16 cellular contexts compared by ENCODE assay signal in the genomic region with DNA sequence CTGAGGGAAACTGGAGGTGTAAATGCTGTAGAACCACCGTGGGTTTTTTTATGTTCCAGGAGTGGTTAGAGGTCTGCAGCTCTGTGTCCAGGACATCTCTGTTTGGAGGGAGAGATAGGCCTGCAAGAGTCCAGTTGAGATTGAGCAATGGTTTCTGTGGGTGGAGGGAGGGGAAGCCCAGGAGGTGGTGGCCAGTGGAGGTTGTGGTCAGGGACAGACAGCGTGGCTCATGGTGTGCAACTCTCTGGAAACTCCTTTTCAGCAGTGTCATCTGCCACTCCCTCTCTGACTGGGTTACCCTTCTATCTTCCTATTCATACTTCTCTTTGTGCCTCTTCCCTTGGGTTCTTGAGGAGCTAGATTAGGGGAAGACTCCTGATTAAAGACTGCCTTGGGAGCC. TPM values are rescaled to one million over a fixed set of nuclear protein-coding genes. Genes with fewer than 3 reads are reported as not detected.
DNase-seq lines count a peak whose midpoint lies in the region; ATAC-seq, FAIRE-seq and TF ChIP-seq lines count a peak whose summit lies in the region.
"Had no signal": no experiment of that assay in that cellular context is flagged by ENCODE, and none has a peak within 500 bp of the region (broad histone marks: within the 10 kb centered on the region; RNA-seq: fewer than 3 reads in every experiment).

No MANE protein-coding gene starts in this region.

- TF ChIP-seq EP300 in HepG2 (IDR thresholded peaks at IDR 0.05; ENCODE audit: low read depth in 2 of 2, low read length in 2 of 2) (no peak), HepG2 (CRISPR knock-in tag; IDR thresholded peaks at IDR 0.05; ENCODE audit: borderline replicate concordance) (no peak)

- no peak overlapping the region for H2AFZ ChIP-seq in HepG2 (ENCODE audit: low read length)

- TF ChIP-seq RAD21 in HepG2 (CRISPR knock-in tag; IDR thresholded peaks at IDR 0.05), result no peak

- H3K27me3 Mint-ChIP-seq in activated T-helper 2 cell treated with anti-CD3 and anti-CD28 coated beads, Interferon-gamma antibody, Interleukin-2, Interleukin-4, amounts not matched to agents 10 μg/mL and 5 μg/mL and 100 μg/mL, durations not matched to agents 14 hours and 24 hours and 36 hours (ENCODE audit: low read depth), result peaks cover 7% of the 10 kb centered on the region

- H3K36me3 ChIP-seq in right lobe of liver, result no peaks in the 10 kb centered on the region
- H3K36me3 ChIP-seq in HepG2 (replicated peaks in 1 of 2; ENCODE audit: control insufficient read depth in 1 of 2, insufficient read depth in 2 of 2, low read length in 2 of 2), result no peaks in the 10 kb centered on the region
- H3K36me3 ChIP-seq: adrenal gland, BE2C had no signal

- peak overlapping the region; percentile 24 for H3K4me3 Mint-ChIP-seq in activated T-helper 2 cell treated with anti-CD3 and anti-CD28 coated beads, Interferon-gamma antibody, Interleukin-2, Interleukin-4, amounts not matched to agents 10 μg/mL and 5 μg/mL and 100 μg/mL, durations not matched to agents 14 hours and 24 hours and 36 hours (ENCODE audit: low read depth)
- H3K4me3 Mint-ChIP-seq: dendritic cell treated with granulocyte-macrophage colony-stimulating factor and Interleukin-4, amounts not matched to agents 40 ng/mL and 50 ng/mL, for 4 days had no signal

- in situ Hi-C loops in HepG2 (cut with HindIII; ENCODE audit: extremely low pct_ligation_motif_present, low pct_unique_long_range_greater_than_20kb), result no loop called here

- TF ChIP-seq CTCF in right lobe of liver (IDR thresholded peaks at IDR 0.05), result no peak
- no peak for TF ChIP-seq CTCF in HepG2 (CRISPR knock-in tag; IDR thresholded peaks at IDR 0.05)

- H4K20me1 ChIP-seq in HepG2 (ENCODE audit: insufficient read depth, low read length), result no peaks in the 10 kb centered on the region

- CTCF ChIA-PET in HepG2 (lab: Yijun Ruan, JAX; ENCODE audit: low intra/inter-chr PET ratio, low total read pairs), result no interaction called here

- H3K9me3 Mint-ChIP-seq in activated T-helper 2 cell treated with anti-CD3 and anti-CD28 coated beads, Interferon-gamma antibody, Interleukin-2, Interleukin-4, amounts not matched to agents 10 μg/mL and 5 μg/mL and 100 μg/mL, durations not matched to agents 14 hours and 24 hours and 36 hours, result peaks cover 3% of the 10 kb centered on the region
- H3K9me3 Mint-ChIP-seq: dendritic cell treated with granulocyte-macrophage colony-stimulating factor and Interleukin-4, amounts not matched to agents 40 ng/mL and 50 ng/mL, for 4 days had no signal

- no peak overlapping the region for H3K9ac ChIP-seq in HepG2 (ENCODE audit: insufficient read depth, low read depth, low read length)

- ATAC-seq in right lobe of liver (peak; percentile 27 to 70 (median 55)), HepG2 (no peak), HG02840 (IDR thresholded peaks at IDR 0.05; ENCODE audit: low FRiP score, unreplicated experiment) (no peak)

- H3K36me3 Mint-ChIP-seq in activated T-helper 2 cell treated with anti-CD3 and anti-CD28 coated beads, Interferon-gamma antibody, Interleukin-2, Interleukin-4, amounts not matched to agents 10 μg/mL and 5 μg/mL and 100 μg/mL, durations not matched to agents 14 hours and 24 hours and 36 hours (ENCODE audit: low read depth), result peaks cover 8% of the 10 kb centered on the region

- H3K27ac Mint-ChIP-seq in activated T-helper 2 cell treated with anti-CD3 and anti-CD28 coated beads, Interferon-gamma antibody, Interleukin-2, Interleukin-4, amounts not matched to agents 10 μg/mL and 5 μg/mL and 100 μg/mL, durations not matched to agents 14 hours and 24 hours and 36 hours, result peak overlapping the region; percentile 70
- H3K27ac Mint-ChIP-seq: dendritic cell treated with granulocyte-macrophage colony-stimulating factor and Interleukin-4, amounts not matched to agents 40 ng/mL and 50 ng/mL, for 4 days had no signal

- FAIRE-seq in HepG2 (lab: Jason Lieb, UNC), result no peak
- FAIRE-seq: GM18507 had no signal

- no peak overlapping the region for H3K4me3 ChIP-seq in right lobe of liver
- H3K4me3 ChIP-seq in HepG2 (replicated peaks in 1 of 3; ENCODE audit: insufficient read depth in 1 of 3, low read depth in 2 of 3, low read length in 3 of 3), result no peak overlapping the region
- H3K4me3 ChIP-seq: adrenal gland had no signal

- H3K27ac ChIP-seq in right lobe of liver, result no peak overlapping the region
- H3K27ac ChIP-seq in HepG2 (ENCODE audit: extremely low read length, insufficient read depth, low read length), result no peak overlapping the region
- H3K27ac ChIP-seq: adrenal gland had no signal

- H3K4me1 ChIP-seq in right lobe of liver (no peaks in the 10 kb centered on the region), HepG2 (ENCODE audit: insufficient read depth, low read length) (no peaks in the 10 kb centered on the region)
- H3K4me1 ChIP-seq: adrenal gland, BE2C had no signal

- H3K79me2 ChIP-seq in HepG2 (ENCODE audit: insufficient read depth, low read length), result no peaks in the 10 kb centered on the region

- intact Hi-C loops in right lobe of liver (cut with DNase I) (no loop called here), HepG2 (cut with micrococcal nuclease; ENCODE audit: unreplicated experiment) (no loop called here)
- intact Hi-C loops in activated T-helper 2 cell treated with anti-CD3 and anti-CD28 coated beads, Interferon-gamma antibody, Interleukin-2, Interleukin-4, amounts not matched to agents 10 μg/mL and 5 μg/mL and 100 μg/mL, durations not matched to agents 14 hours and 24 hours and 36 hours (cut with micrococcal nuclease), result loop anchor here (1.0 to 2.0 kb wide), 2 partner anchors 36 to 75 kb away; a partner anchor contains a TSS

- H3K4me2 ChIP-seq in HepG2 (ENCODE audit: low read depth, low read length), result no peak overlapping the region

- POLR2A ChIA-PET in HepG2 (lab: Yijun Ruan, JAX), result no interaction called here

- peaks cover 48% of the 10 kb centered on the region for H3K4me1 Mint-ChIP-seq in activated T-helper 2 cell treated with anti-CD3 and anti-CD28 coated beads, Interferon-gamma antibody, Interleukin-2, Interleukin-4, amounts not matched to agents 10 μg/mL and 5 μg/mL and 100 μg/mL, durations not matched to agents 14 hours and 24 hours and 36 hours (ENCODE audit: low read depth)

- TF ChIP-seq POLR2A in right lobe of liver (IDR thresholded peaks at IDR 0.05) (no peak), HepG2 (IDR thresholded peaks at IDR 0.05; ENCODE audit: insufficient read depth in 1 of 2, low read depth in 2 of 2, low read length in 2 of 2) (no peak)

- WGBS in right lobe of liver (ENCODE audit: insufficient coverage, low coverage, low lambda C conversion rate, missing lambda C conversion rate), result 86% methylated on average over 1 of the region's 2 CpGs
- 0% methylated on average over 2 of the region's 2 CpGs for WGBS in HepG2 (ENCODE audit: low lambda C conversion rate)

- no TSS peak for BruUV-seq in HepG2 (replicated peaks; lab: Mats Ljungman, UMichigan)

- DNase-seq in right lobe of liver (no peak), HepG2 (ENCODE audit: low spot score) (no peak), medulla oblongata (ENCODE audit: extremely low spot score) (peak; percentile 58), HT-29 (ENCODE audit: low spot score) (no peak), NCI-H1105 (lab: John Stamatoyannopoulos, UW) (no peak), UCSD-AML1 (lab: John Stamatoyannopoulos, UW; ENCODE audit: unreplicated experiment) (no peak)
- DNase-seq in activated T-helper 2 cell treated with anti-CD3 and anti-CD28 coated beads, Interferon-gamma antibody, Interleukin-2, Interleukin-4, amounts not matched to agents 10 μg/mL and 5 μg/mL and 100 μg/mL, durations not matched to agents 14 hours and 24 hours and 36 hours (ENCODE audit: low spot score), result no peak
- DNase-seq: activated CD8-positive, alpha-beta memory T cell treated with anti-CD3 and anti-CD28 coated beads, Interleukin-2, amount 50 U/mL, for 48 hours; adrenal gland; BE2C; midbrain; MM.1S; NCI-H446 treated with DMSO at 0.1 percent for 48 hours had no signal

- H3K27me3 ChIP-seq in right lobe of liver, result no peaks in the 10 kb centered on the region
- peaks cover 3 to 16% of the 10 kb centered on the region in 2 experiments; a peak in 3 of 5 replicates for H3K27me3 ChIP-seq in HepG2 (ENCODE audit: control insufficient read depth in 1 of 2, insufficient read depth in 2 of 2, low read length in 2 of 2)
- H3K27me3 ChIP-seq: adrenal gland, BE2C had no signal

- H3K9me3 ChIP-seq in right lobe of liver (no peaks in the 10 kb centered on the region), HepG2 (ENCODE audit: low read length) (no peaks in the 10 kb centered on the region)
- H3K9me3 ChIP-seq: adrenal gland, BE2C had no signal

RNA-seq across cellular contexts. Expression of a gene that starts 9.6 kb away (rescaled TPM):
- total RNA-seq in right lobe of liver, result under 1 TPM in 3 of 6 experiments, not detected in 3; 0.02 to 0.06 (median 0.04) TPM
- total RNA-seq in HepG2 (2016; rRNA removed; fragmentation: Illumina TruSeq; extraction: Trizol), result not detected in 2 replicates
- total RNA-seq in HepG2 (2016; cell fraction: cytosol; rRNA removed; fragmentation: Illumina TruSeq; extraction: Trizol; ENCODE audit: low read depth), result not detected in 2 replicates
- not detected in 2 replicates for total RNA-seq in HepG2 (2016; cell fraction: insoluble cytoplasmic fraction; rRNA removed; fragmentation: Illumina TruSeq; extraction: Trizol)
- not detected in 2 replicates for total RNA-seq in HepG2 (2016; cell fraction: membrane; rRNA removed; fragmentation: Illumina TruSeq; extraction: Trizol)
- total RNA-seq in HepG2 (2016; cell fraction: nucleus; rRNA removed; fragmentation: Illumina TruSeq; extraction: Trizol), result not detected in 2 replicates
- polyA plus RNA-seq in HepG2 (2011; rRNA removed), result not detected in 2 replicates
- polyA plus RNA-seq in HepG2 (2011; cell fraction: cytosol; rRNA removed), result not detected in 2 replicates
- not detected in 2 replicates for polyA plus RNA-seq in HepG2 (2011; cell fraction: nucleus; rRNA removed)
- polyA plus RNA-seq in HepG2 (2012), result not detected in 2 replicates
- polyA plus RNA-seq in HepG2 (2016; cell fraction: cytosol; fragmentation: Illumina TruSeq; extraction: Trizol; ENCODE audit: low read depth), result not detected in 2 replicates
- not detected in 2 replicates for polyA plus RNA-seq in HepG2 (2016; cell fraction: insoluble cytoplasmic fraction; fragmentation: Illumina TruSeq; extraction: Trizol; ENCODE audit: low read depth)
- not detected in 2 replicates for polyA plus RNA-seq in HepG2 (2016; cell fraction: membrane; fragmentation: Illumina TruSeq; extraction: Trizol; ENCODE audit: low read depth)
- not detected in 2 replicates for polyA plus RNA-seq in HepG2 (2016; cell fraction: nucleus; fragmentation: Illumina TruSeq; extraction: Trizol; ENCODE audit: insufficient read depth, low read depth)
- 0.05 TPM in 1 of 2 replicates, not detected in the other for polyA minus RNA-seq in HepG2 (2011; rRNA and poly(A)+ RNA removed; ENCODE audit: low replicate concordance)
- polyA minus RNA-seq in HepG2 (2011; cell fraction: cytosol; rRNA and poly(A)+ RNA removed), result not detected in 2 replicates
- not detected in 2 replicates for polyA minus RNA-seq in HepG2 (2011; cell fraction: nucleus; rRNA and poly(A)+ RNA removed)
- total RNA-seq in activated T-helper 2 cell treated with anti-CD3 and anti-CD28 coated beads, Interferon-gamma antibody, Interleukin-2, Interleukin-4, amounts not matched to agents 10 μg/mL and 5 μg/mL and 100 μg/mL, durations not matched to agents 14 hours and 24 hours and 36 hours, result 0.05 and 0.07 TPM in 2 replicates
- total RNA-seq in HT-29 (2014; rRNA removed; shearing (Covaris generic)), result not detected in 2 replicates

RNA-seq across cellular contexts. Expression of a gene that starts 22.1 kb away (rescaled TPM):
- total RNA-seq in right lobe of liver, result 10 to 100 TPM; 16.0 to 22.0 (median 21.0) TPM
- total RNA-seq in HepG2 (2016; rRNA removed; fragmentation: Illumina TruSeq; extraction: Trizol), result 2.7 and 4.9 TPM in 2 replicates
- total RNA-seq in HepG2 (2016; cell fraction: cytosol; rRNA removed; fragmentation: Illumina TruSeq; extraction: Trizol; ENCODE audit: low read depth), result 0.44 and 0.51 TPM in 2 replicates
- total RNA-seq in HepG2 (2016; cell fraction: insoluble cytoplasmic fraction; rRNA removed; fragmentation: Illumina TruSeq; extraction: Trizol), result 2.3 and 4.4 TPM in 2 replicates
- total RNA-seq in HepG2 (2016; cell fraction: membrane; rRNA removed; fragmentation: Illumina TruSeq; extraction: Trizol), result 1.7 and 1.8 TPM in 2 replicates
- total RNA-seq in HepG2 (2016; cell fraction: nucleus; rRNA removed; fragmentation: Illumina TruSeq; extraction: Trizol), result 6.1 and 6.5 TPM in 2 replicates
- 4.2 and 6.0 TPM in 2 replicates for polyA plus RNA-seq in HepG2 (2011; rRNA removed)
- polyA plus RNA-seq in HepG2 (2011; cell fraction: cytosol; rRNA removed), result 2.8 and 3.3 TPM in 2 replicates
- 7.9 and 8.8 TPM in 2 replicates for polyA plus RNA-seq in HepG2 (2011; cell fraction: nucleus; rRNA removed)
- 4.1 and 4.9 TPM in 2 replicates for polyA plus RNA-seq in HepG2 (2012)
- polyA plus RNA-seq in HepG2 (2016; cell fraction: cytosol; fragmentation: Illumina TruSeq; extraction: Trizol; ENCODE audit: low read depth), result 0.37 and 0.40 TPM in 2 replicates
- polyA plus RNA-seq in HepG2 (2016; cell fraction: insoluble cytoplasmic fraction; fragmentation: Illumina TruSeq; extraction: Trizol; ENCODE audit: low read depth), result 4.1 and 5.1 TPM in 2 replicates
- 0.71 and 0.74 TPM in 2 replicates for polyA plus RNA-seq in HepG2 (2016; cell fraction: membrane; fragmentation: Illumina TruSeq; extraction: Trizol; ENCODE audit: low read depth)
- 7.0 and 7.3 TPM in 2 replicates for polyA plus RNA-seq in HepG2 (2016; cell fraction: nucleus; fragmentation: Illumina TruSeq; extraction: Trizol; ENCODE audit: insufficient read depth, low read depth)
- 15.1 and 17.0 TPM in 2 replicates for polyA minus RNA-seq in HepG2 (2011; rRNA and poly(A)+ RNA removed; ENCODE audit: low replicate concordance)
- polyA minus RNA-seq in HepG2 (2011; cell fraction: cytosol; rRNA and poly(A)+ RNA removed), result 3.4 and 4.2 TPM in 2 replicates
- polyA minus RNA-seq in HepG2 (2011; cell fraction: nucleus; rRNA and poly(A)+ RNA removed), result 10.8 and 19.3 TPM in 2 replicates
- total RNA-seq in activated T-helper 2 cell treated with anti-CD3 and anti-CD28 coated beads, Interferon-gamma antibody, Interleukin-2, Interleukin-4, amounts not matched to agents 10 μg/mL and 5 μg/mL and 100 μg/mL, durations not matched to agents 14 hours and 24 hours and 36 hours, result 19.6 and 20.2 TPM in 2 replicates
- total RNA-seq in HT-29 (2014; rRNA removed; shearing (Covaris generic)), result 8.5 and 9.7 TPM in 2 replicates

Comparison
In these comparisons a context has a peak if more than half of its experiments do, and no peak if none do; other contexts are left out.
1. ATAC-seq: peak in right lobe of liver (4 of 4); none in HepG2 (single experiment) and HG02840 (single experiment).